Comparison of ENCODE assay signal across 24 cellular contexts in genomic region chr17:48644159-48644558, GRCh38. TPM values are rescaled to one million over a fixed set of nuclear protein-coding genes. Genes with fewer than 3 reads are reported as not detected.
"Had no signal": no experiment of that assay in that cellular context is flagged by ENCODE, and none has a peak within 500 bp of the region (broad histone marks: within the 10 kb centered on the region; RNA-seq: fewer than 3 reads in every experiment).

No MANE protein-coding gene starts in this region.

- H3K27ac ChIP-seq: epithelial cell of prostate, heart left ventricle, skin epidermis, tibial nerve had no signal

- ATAC-seq: heart left ventricle; left lobe of liver; natural killer cell treated with Interleukin-12 subunit alpha and Interleukin-12 subunit beta and Interleukin-15 and Interleukin-18, amount 100 ng/mL, for 72 hours; right cardiac atrium; T-helper 17 cell; WTC11 had no signal

- H3K4me3 ChIP-seq: heart left ventricle, skin epidermis, tibial nerve had no signal

- DNase-seq: activated CD4-positive, alpha-beta T cell treated with anti-CD3 and anti-CD28 coated beads for 48 hours; activated CD8-positive, alpha-beta memory T cell treated with anti-CD3 and anti-CD28 coated beads, Interleukin-2, amount 50 U/mL, for 48 hours; activated naive CD8-positive, alpha-beta T cell treated with anti-CD3 and anti-CD28 coated beads for 36 hours; amygdala; effector memory CD4-positive, alpha-beta T cell; heart left ventricle; occipital lobe; right cardiac atrium; stimulated activated CD4-positive, alpha-beta T cell treated with anti-CD3 and anti-CD28 coated beads, Interleukin-4, amount 100 ng/mL, for 24 hours; stimulated activated naive CD4-positive, alpha-beta T cell; T-helper 17 cell had no signal

- H3K4me3 Mint-ChIP-seq: activated naive CD8-positive, alpha-beta T cell treated with anti-CD3 and anti-CD28 coated beads for 36 hours; central memory CD8-positive, alpha-beta T cell; dendritic cell treated with granulocyte-macrophage colony-stimulating factor and Interleukin-4, amounts not matched to agents 40 ng/mL and 50 ng/mL, for 4 days; natural killer cell treated with Interleukin-12 subunit alpha and Interleukin-12 subunit beta and Interleukin-15 and Interleukin-18, amount 100 ng/mL, for 72 hours; T-helper 17 cell; WTC11 had no signal

- H3K9me3 Mint-ChIP-seq: activated naive CD8-positive, alpha-beta T cell treated with anti-CD3 and anti-CD28 coated beads for 36 hours; central memory CD8-positive, alpha-beta T cell; dendritic cell treated with granulocyte-macrophage colony-stimulating factor and Interleukin-4, amounts not matched to agents 40 ng/mL and 50 ng/mL, for 4 days; natural killer cell treated with Interleukin-12 subunit alpha and Interleukin-12 subunit beta and Interleukin-15 and Interleukin-18, amount 100 ng/mL, for 72 hours; WTC11 had no signal

- H3K36me3 ChIP-seq: heart left ventricle, tibial nerve had no signal

- H3K4me1 Mint-ChIP-seq: brain had no signal

- H3K36me3 Mint-ChIP-seq: activated naive CD8-positive, alpha-beta T cell treated with anti-CD3 and anti-CD28 coated beads for 36 hours; brain; natural killer cell treated with Interleukin-12 subunit alpha and Interleukin-12 subunit beta and Interleukin-15 and Interleukin-18, amount 100 ng/mL, for 72 hours; WTC11 had no signal

- H3K9me3 ChIP-seq: heart left ventricle, tibial nerve had no signal

- H3K27ac Mint-ChIP-seq: activated naive CD8-positive, alpha-beta T cell treated with anti-CD3 and anti-CD28 coated beads for 36 hours; brain; dendritic cell treated with granulocyte-macrophage colony-stimulating factor and Interleukin-4, amounts not matched to agents 40 ng/mL and 50 ng/mL, for 4 days; natural killer cell treated with Interleukin-12 subunit alpha and Interleukin-12 subunit beta and Interleukin-15 and Interleukin-18, amount 100 ng/mL, for 72 hours; progenitor cell of endocrine pancreas; T-helper 17 cell; WTC11 had no signal

RNA-seq across cellular contexts. Expression of gene HOXB9, which starts 18.0 kb away (rescaled TPM):
- total RNA-seq: frontal cortex, heart left ventricle, lung microvascular endothelial cell, occipital lobe, progenitor cell of endocrine pancreas, right cardiac atrium had no signal
- polyA plus RNA-seq: heart left ventricle had no signal

RNA-seq across cellular contexts. Expression of gene HOXB8, which starts 29.1 kb away (rescaled TPM):
- total RNA-seq: activated naive CD8-positive, alpha-beta T cell treated with anti-CD3 and anti-CD28 coated beads for 36 hours; frontal cortex; heart left ventricle; lung microvascular endothelial cell; natural killer cell treated with Interleukin-12 subunit alpha and Interleukin-12 subunit beta and Interleukin-15 and Interleukin-18, amount 100 ng/mL, for 72 hours; occipital lobe; right cardiac atrium; T-helper 17 cell; WTC11 had no signal
- polyA plus RNA-seq: heart left ventricle, keratinocyte, right cardiac atrium had no signal

RNA-seq across cellular contexts. Expression of gene HOXB7, which starts 33.3 kb away (rescaled TPM):
- total RNA-seq: frontal cortex, occipital lobe, WTC11 had no signal

RNA-seq across cellular contexts. Expression of gene HOXB6, which starts 39.4 kb away (rescaled TPM):
- total RNA-seq: activated naive CD8-positive, alpha-beta T cell treated with anti-CD3 and anti-CD28 coated beads for 36 hours; frontal cortex; occipital lobe; T-helper 17 cell; WTC11 had no signal

RNA-seq across cellular contexts. Expression of gene HOXB5, which starts 50.6 kb away (rescaled TPM):
- total RNA-seq: activated naive CD8-positive, alpha-beta T cell treated with anti-CD3 and anti-CD28 coated beads for 36 hours; frontal cortex; lung microvascular endothelial cell; occipital lobe; T-helper 17 cell; WTC11 had no signal
- polyA plus RNA-seq: keratinocyte had no signal
